Comparison of ENCODE assay signal across 9 cellular contexts in the genomic region with DNA sequence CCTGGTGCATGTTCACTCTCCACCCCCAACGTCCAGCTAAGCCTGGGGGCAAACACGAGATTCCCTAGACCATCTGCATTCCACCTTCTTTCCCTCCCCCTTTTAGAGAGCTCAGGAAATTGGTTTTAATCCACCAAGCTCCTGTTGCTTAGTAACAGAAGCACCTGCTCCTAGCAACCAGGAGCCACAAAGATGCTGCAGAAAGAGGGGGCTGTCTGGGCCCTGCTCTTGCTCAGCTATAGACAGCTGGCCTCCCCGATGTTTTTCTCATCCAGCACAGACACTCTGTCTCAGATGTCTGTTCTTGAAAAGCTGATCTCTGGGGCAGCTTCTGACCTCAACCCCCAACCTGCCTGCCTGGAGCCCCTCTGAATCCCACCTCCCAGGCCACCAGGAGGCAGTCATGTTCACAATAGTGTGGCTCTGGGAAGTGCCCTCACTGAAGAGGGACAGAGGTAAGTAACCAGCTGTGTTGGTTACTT.
DNase-seq lines count a peak whose midpoint lies in the region; ATAC-seq, FAIRE-seq and TF ChIP-seq lines count a peak whose summit lies in the region.
"Had no signal": no experiment of that assay in that cellular context is flagged by ENCODE, and none has a peak within 500 bp of the region (broad histone marks: within the 10 kb centered on the region; RNA-seq: fewer than 3 reads in every experiment).

No MANE protein-coding gene starts in this region.

- H3K27ac ChIP-seq in breast epithelium (no peak overlapping the region), SJCRH30 (no peak overlapping the region), kidney (ENCODE audit: low read depth in 2 of 2, low read length in 2 of 2) (no peak overlapping the region)

- H3K36me3 Mint-ChIP-seq in MCF 10A (ENCODE audit: insufficient read depth, unreplicated experiment) = no peaks in the 10 kb centered on the region
- H3K36me3 Mint-ChIP-seq: CD14-positive monocyte had no signal

- peaks cover 14% of the 10 kb centered on the region for H3K27me3 Mint-ChIP-seq in MCF 10A (ENCODE audit: insufficient read depth, unreplicated experiment)

- no peak for TF ChIP-seq CTCF in MCF 10A (IDR thresholded peaks at IDR 0.05; ENCODE audit: unreplicated experiment)
- no peak for TF ChIP-seq CTCF in breast epithelium (IDR thresholded peaks at IDR 0.05)
- TF ChIP-seq CTCF in fibroblast of mammary gland (conservative IDR thresholded peaks at IDR 0.05; ENCODE audit: control insufficient read depth, insufficient read depth, low read depth, low read length) = peak; percentile 14
- no peak for TF ChIP-seq CTCF in kidney (IDR thresholded peaks at IDR 0.05; ENCODE audit: borderline replicate concordance, extremely low read depth, insufficient read depth)

- intact Hi-C loops in MCF 10A (cut with micrococcal nuclease) (no loop called here), breast epithelium (cut with DNase I; ENCODE audit: low total_unique reads) (no loop called here), kidney (cut with DNase I) (no loop called here)

- H3K4me1 ChIP-seq in breast epithelium = no peaks in the 10 kb centered on the region
- H3K4me1 ChIP-seq in SJCRH30 = no peaks in the 10 kb centered on the region
- no peaks in the 10 kb centered on the region for H3K4me1 ChIP-seq in kidney (ENCODE audit: control insufficient read depth in 1 of 2, insufficient read depth in 1 of 2, low read depth in 1 of 2, low read length in 2 of 2)

- no peaks in the 10 kb centered on the region for H3K9me3 ChIP-seq in breast epithelium
- H3K9me3 ChIP-seq in SJCRH30 (replicated peaks) = no peaks in the 10 kb centered on the region
- H3K9me3 ChIP-seq in kidney (ENCODE audit: control insufficient read depth in 1 of 2, low read length in 2 of 2) = no peaks in the 10 kb centered on the region

- BruUV-seq in MCF 10A (replicated peaks; lab: Mats Ljungman, UMichigan) = no TSS peak

- ATAC-seq in GM18870 (IDR thresholded peaks at IDR 0.05; ENCODE audit: unreplicated experiment) = no peak

- DNase-seq in MCF 10A (ENCODE audit: unreplicated experiment) (peak; percentile 3), breast epithelium (ENCODE audit: low spot score in 2 of 2) (no peak), SJCRH30 (peak; percentile 14 to 42), fibroblast of mammary gland (ENCODE audit: low read depth) (peak; percentile 1), superior temporal gyrus (ENCODE audit: extremely low spot score) (peak; percentile 7), kidney (no peak), RCC 7860 (ENCODE audit: low spot score) (no peak)

- peaks cover 0 to 16% of the 10 kb centered on the region in 2 donors for H3K27me3 ChIP-seq in breast epithelium
- H3K27me3 ChIP-seq in SJCRH30 = no peaks in the 10 kb centered on the region

- no peak for TF ChIP-seq POLR2A in breast epithelium (IDR thresholded peaks at IDR 0.05)

- H3K4me3 Mint-ChIP-seq in MCF 10A (ENCODE audit: unreplicated experiment) = no peak overlapping the region
- H3K4me3 Mint-ChIP-seq: CD14-positive monocyte had no signal

- no peak overlapping the region for H3K27ac Mint-ChIP-seq in MCF 10A (ENCODE audit: low read depth, unreplicated experiment)

- H3K9me3 Mint-ChIP-seq in MCF 10A (ENCODE audit: unreplicated experiment) = no peaks in the 10 kb centered on the region

- no peak for FAIRE-seq in kidney (lab: Jason Lieb, UNC)
- FAIRE-seq in RCC 7860 (lab: Jason Lieb, UNC) = no peak

- POLR2A ChIA-PET in MCF 10A (lab: Yijun Ruan, JAX) = no interaction called here

- CTCF ChIA-PET in MCF 10A (lab: Yijun Ruan, JAX) = interaction anchor here (1.0 kb wide), 1 partner anchor 42 kb away, joined by 5 read pairs; no protein-coding TSS in a partner anchor

- H3K9ac ChIP-seq in kidney (ENCODE audit: low read length in 2 of 2) = no peak overlapping the region

- H3K4me3 ChIP-seq in breast epithelium = no peak overlapping the region
- no peak overlapping the region for H3K4me3 ChIP-seq in SJCRH30
- no peak overlapping the region for H3K4me3 ChIP-seq in fibroblast of mammary gland (ENCODE audit: control insufficient read depth, low read depth, low read length)
- no peak overlapping the region for H3K4me3 ChIP-seq in kidney (ENCODE audit: low read length in 2 of 2)

- H3K36me3 ChIP-seq in breast epithelium = no peaks in the 10 kb centered on the region
- no peaks in the 10 kb centered on the region for H3K36me3 ChIP-seq in SJCRH30
- no peaks in the 10 kb centered on the region for H3K36me3 ChIP-seq in kidney (ENCODE audit: control insufficient read depth in 1 of 2, insufficient read depth in 2 of 2, low read length in 2 of 2)

- no peaks in the 10 kb centered on the region for H3K4me1 Mint-ChIP-seq in MCF 10A (ENCODE audit: insufficient read depth, unreplicated experiment)
- H3K4me1 Mint-ChIP-seq: CD14-positive monocyte had no signal

Comparison
In these comparisons a context has a peak if more than half of its experiments do, and no peak if none do; other contexts are left out.
1. DNase-seq: peak in MCF 10A (single experiment), SJCRH30 (2 of 2), fibroblast of mammary gland (single experiment) and superior temporal gyrus (single experiment); none in breast epithelium (0 of 2), kidney (single experiment) and RCC 7860 (single experiment).